In the genomic region with DNA sequence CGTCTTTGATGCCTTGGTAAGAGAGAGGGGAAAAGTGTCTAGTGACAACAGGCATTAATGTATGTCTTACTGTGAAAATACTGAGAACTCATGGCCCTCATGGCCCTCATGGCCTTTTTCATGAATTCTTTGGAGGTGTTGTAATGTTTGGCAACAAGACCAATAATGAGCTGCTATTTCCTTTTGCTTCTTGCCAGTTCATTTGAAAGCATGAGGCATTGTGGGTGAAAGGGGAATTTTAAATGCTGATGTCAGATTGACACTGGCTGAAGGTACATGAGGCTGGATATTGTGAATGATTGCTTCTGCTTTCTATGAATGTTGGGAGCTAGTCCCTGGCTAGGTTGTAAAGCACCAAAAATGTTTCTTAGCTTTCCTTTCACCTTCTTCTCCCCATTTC, we compare ENCODE assay signal across 14 cellular contexts.
DNase-seq lines count a peak whose midpoint lies in the region; ATAC-seq and TF ChIP-seq lines count a peak whose summit lies in the region.
"Had no signal": no experiment of that assay in that cellular context is flagged by ENCODE, and none has a peak within 500 bp of the region (broad histone marks: within the 10 kb centered on the region; RNA-seq: fewer than 3 reads in every experiment).

No MANE protein-coding gene starts in this region.

- H3K9me3 ChIP-seq in left lung, result no peaks in the 10 kb centered on the region
- H3K9me3 ChIP-seq: stomach had no signal

- peak; percentile 54 for ATAC-seq in left lung
- no peak for ATAC-seq in GM18861 (IDR thresholded peaks at IDR 0.05; ENCODE audit: unreplicated experiment)
- ATAC-seq in HG03439 (IDR thresholded peaks at IDR 0.05; ENCODE audit: unreplicated experiment), result no peak

- POLR2A ChIA-PET in MCF 10A (lab: Yijun Ruan, JAX), result interaction anchor here (0.6 to 1.9 kb wide), 6 partner anchors 13 to 264 kb away, joined by 3 to 4 read pairs (median 3); a partner anchor contains a TSS

- CTCF ChIA-PET in MCF 10A (lab: Yijun Ruan, JAX), result interaction anchor here (1.2 to 2.9 kb wide), 2 partner anchors 15 to 264 kb away, joined by 9 to 10 read pairs; a partner anchor contains a TSS

- peak overlapping the region; percentile 38 for H3K27ac ChIP-seq in HL-60 (replicated peaks)
- H3K27ac ChIP-seq in left lung, result peak overlapping the region in 1 of 2 donors; percentile 63
- H3K27ac ChIP-seq: coronary artery, stomach had no signal

- H3K27ac Mint-ChIP-seq in MCF 10A (ENCODE audit: low read depth, unreplicated experiment), result no peak overlapping the region
- H3K27ac Mint-ChIP-seq: naive B cell had no signal

- no TSS peak for BruUV-seq in MCF 10A (replicated peaks; lab: Mats Ljungman, UMichigan)

- H3K36me3 ChIP-seq in left lung, result peaks cover 0 to 54% of the 10 kb centered on the region in 2 donors

- no peaks in the 10 kb centered on the region for H3K27me3 Mint-ChIP-seq in MCF 10A (ENCODE audit: insufficient read depth, unreplicated experiment)
- H3K27me3 Mint-ChIP-seq: naive B cell had no signal

- TF ChIP-seq CTCF in AG10803 (conservative IDR thresholded peaks at IDR 0.05; ENCODE audit: low read length) (no peak), HL-60 (IDR thresholded peaks at IDR 0.05; ENCODE audit: insufficient read depth, low read length) (no peak), MCF 10A (IDR thresholded peaks at IDR 0.05; ENCODE audit: unreplicated experiment) (no peak), left lung (IDR thresholded peaks at IDR 0.05) (no peak), GM20000 (IDR thresholded peaks at IDR 0.05; ENCODE audit: extremely low read depth, missing control alignments) (no peak)

- DNase-seq in AG10803 (ENCODE audit: low read depth) (peak; percentile 82), HL-60 (ENCODE audit: low read depth in 1 of 2, low spot score in 1 of 2) (peak in 1 of 2 experiments; percentile 39), MCF 10A (ENCODE audit: unreplicated experiment) (peak; percentile 73), left lung (no peak), amniotic stem cell (lab: John Stamatoyannopoulos, UW) (no peak), GM20000 (ENCODE audit: low spot score) (no peak)
- DNase-seq: activated T-cell treated with anti-CD3 and anti-CD28 coated beads, Interleukin-2, amount 50 U/mL, for 1 hour; Calu3; naive B cell; NCI-H1436 treated with DMSO at 0.1 percent for 48 hours; stomach had no signal

- no peaks in the 10 kb centered on the region for H3K36me3 Mint-ChIP-seq in MCF 10A (ENCODE audit: insufficient read depth, unreplicated experiment)

- H3K9me3 Mint-ChIP-seq in MCF 10A (ENCODE audit: unreplicated experiment), result peaks cover 13% of the 10 kb centered on the region
- H3K9me3 Mint-ChIP-seq: naive B cell had no signal

- H3K4me1 ChIP-seq in left lung, result peaks cover 0 to 19% of the 10 kb centered on the region in 2 donors
- H3K4me1 ChIP-seq: stomach had no signal

- no peak overlapping the region for H3K4me3 Mint-ChIP-seq in MCF 10A (ENCODE audit: unreplicated experiment)
- H3K4me3 Mint-ChIP-seq: naive B cell had no signal

- intact Hi-C loops in MCF 10A (cut with micrococcal nuclease) (no loop called here), left lung (cut with DNase I) (no loop called here)

- H3K27me3 ChIP-seq in HL-60 (ENCODE audit: insufficient read depth, poor library complexity, severe bottlenecking) (no peaks in the 10 kb centered on the region), left lung (no peaks in the 10 kb centered on the region)
- H3K27me3 ChIP-seq: stomach had no signal

- H3K4me3 ChIP-seq in AG10803 (ENCODE audit: low read length) (no peak overlapping the region), HL-60 (replicated peaks; ENCODE audit: insufficient read depth, low read length) (no peak overlapping the region), left lung (no peak overlapping the region)
- H3K4me3 ChIP-seq: coronary artery, stomach had no signal

- peaks cover 20% of the 10 kb centered on the region for H3K4me1 Mint-ChIP-seq in MCF 10A (ENCODE audit: insufficient read depth, unreplicated experiment)

Comparison
In these comparisons a context has a peak if more than half of its experiments do, and no peak if none do; other contexts are left out.
1. DNase-seq: peak in AG10803 (single experiment) and MCF 10A (single experiment); none in left lung (0 of 2), amniotic stem cell (single experiment) and GM20000 (single experiment).